21 cellular contexts compared by ENCODE assay signal in genomic region chr13:33263484-33263883, GRCh38. TPM values are rescaled to one million over a fixed set of nuclear protein-coding genes. Genes with fewer than 3 reads are reported as not detected.
DNase-seq lines count a peak whose midpoint lies in the region; ATAC-seq and TF ChIP-seq lines count a peak whose summit lies in the region.
"Had no signal": no experiment of that assay in that cellular context is flagged by ENCODE, and none has a peak within 500 bp of the region (broad histone marks: within the 10 kb centered on the region; RNA-seq: fewer than 3 reads in every experiment).

No MANE protein-coding gene starts in this region.

- peaks cover 53% of the 10 kb centered on the region for H3K36me3 Mint-ChIP-seq in HFFc6 (ENCODE audit: low read depth)

- DNase-seq in HFFc6 (no peak), dorsolateral prefrontal cortex (no peak), lower lobe of right lung (no peak), smooth muscle cell (lab: John Stamatoyannopoulos, UW; ENCODE audit: unreplicated experiment) (no peak), AG08395 (ENCODE audit: low spot score) (no peak), NCI-H2227 treated with DMSO at 0.1 percent for 48 hours (lab: John Stamatoyannopoulos, UW) (no peak)
- DNase-seq: activated CD4-positive, alpha-beta T cell treated with anti-CD3 and anti-CD28 coated beads, Interleukin-2, amount 50 U/mL, for 4 hours; activated naive CD4-positive, alpha-beta T cell; DND-41; endodermal cell; left lung; MM.1S; NCI-H1694; NCI-H446 had no signal

- H3K27ac ChIP-seq in dorsolateral prefrontal cortex (peak overlapping the region; percentile 35 to 95 (median 86)), lower lobe of right lung (peak overlapping the region; percentile 44), smooth muscle cell (ENCODE audit: low read depth) (peak overlapping the region; percentile 77)
- H3K27ac ChIP-seq: parathyroid adenoma, RWPE1, VCaP had no signal

- H4K20me1 ChIP-seq in smooth muscle cell (ENCODE audit: low read depth): no peaks in the 10 kb centered on the region

- ATAC-seq in lower lobe of right lung (no peak), GM19397 (IDR thresholded peaks at IDR 0.05; ENCODE audit: unreplicated experiment) (no peak), HG03045 (IDR thresholded peaks at IDR 0.05; ENCODE audit: unreplicated experiment) (no peak)
- ATAC-seq: GM23338, left lung had no signal

- H3K27me3 ChIP-seq in dorsolateral prefrontal cortex (no peaks in the 10 kb centered on the region), lower lobe of right lung (ENCODE audit: low read depth) (no peaks in the 10 kb centered on the region), smooth muscle cell (ENCODE audit: low read depth) (no peaks in the 10 kb centered on the region)
- H3K27me3 ChIP-seq: left lung had no signal

- H3K9me3 ChIP-seq in lower lobe of right lung (no peaks in the 10 kb centered on the region), smooth muscle cell (replicated peaks; ENCODE audit: low read depth) (no peaks in the 10 kb centered on the region)
- H3K9me3 ChIP-seq: left lung had no signal

- peaks cover 99% of the 10 kb centered on the region for H3K4me1 Mint-ChIP-seq in HFFc6 (ENCODE audit: low read depth)

- H3K9me3 Mint-ChIP-seq in HFFc6: no peaks in the 10 kb centered on the region
- H3K9me3 Mint-ChIP-seq: endodermal cell, GM23338, type B pancreatic cell had no signal

- no peak overlapping the region for H3K9ac ChIP-seq in smooth muscle cell (ENCODE audit: low read depth)
- H3K9ac ChIP-seq: parathyroid adenoma had no signal

- H3K4me1 ChIP-seq in lower lobe of right lung: peaks cover 84% of the 10 kb centered on the region
- H3K4me1 ChIP-seq in smooth muscle cell (ENCODE audit: low read depth): no peaks in the 10 kb centered on the region
- H3K4me1 ChIP-seq: parathyroid adenoma had no signal

- H2AFZ ChIP-seq in smooth muscle cell (ENCODE audit: low read depth): no peak overlapping the region
- H2AFZ ChIP-seq: GM23338, parathyroid adenoma had no signal

- H3K27ac Mint-ChIP-seq in HFFc6: peak overlapping the region; percentile 70
- H3K27ac Mint-ChIP-seq: endodermal cell, type B pancreatic cell had no signal

- H3K36me3 ChIP-seq in lower lobe of right lung: no peaks in the 10 kb centered on the region
- no peaks in the 10 kb centered on the region for H3K36me3 ChIP-seq in smooth muscle cell (ENCODE audit: low read depth)
- H3K36me3 ChIP-seq: left lung had no signal

- peaks cover 27% of the 10 kb centered on the region for H3K79me2 ChIP-seq in smooth muscle cell (ENCODE audit: low read depth)
- H3K79me2 ChIP-seq: parathyroid adenoma had no signal

- H3F3A ChIP-seq in smooth muscle cell (ENCODE audit: low read depth): peaks cover 20% of the 10 kb centered on the region

- peak overlapping the region; percentile 56 for H3K4me2 ChIP-seq in smooth muscle cell
- H3K4me2 ChIP-seq: GM23338 had no signal

- intact Hi-C loops in dorsolateral prefrontal cortex (cut with DNase I): loop anchor here (2.0 to 5.0 kb wide), 2 partner anchors 21 to 36 kb away; partner anchors contain the start of gene STARD13 (in 1 of the 2)
- intact Hi-C loops in lower lobe of right lung (cut with DNase I): no loop called here

- no peak overlapping the region for H3K4me3 Mint-ChIP-seq in HFFc6
- H3K4me3 Mint-ChIP-seq: endodermal cell, GM23338, type B pancreatic cell had no signal

- H3K27me3 Mint-ChIP-seq in HFFc6 (ENCODE audit: insufficient read depth): no peaks in the 10 kb centered on the region

- peak overlapping the region in 1 of 59 donors; percentile 1 for H3K4me3 ChIP-seq in dorsolateral prefrontal cortex
- H3K4me3 ChIP-seq in lower lobe of right lung: no peak overlapping the region
- no peak overlapping the region for H3K4me3 ChIP-seq in smooth muscle cell
- H3K4me3 ChIP-seq: GM23338, left lung had no signal

- 36% methylated on average over 5 of the region's 5 CpGs for WGBS in smooth muscle cell (ENCODE audit: low lambda C conversion rate)

- no peak for TF ChIP-seq CTCF in HFFc6 (IDR thresholded peaks at IDR 0.05)
- TF ChIP-seq CTCF in dorsolateral prefrontal cortex (IDR thresholded peaks at IDR 0.05 in 54 of 56, conservative IDR thresholded peaks at IDR 0.05 in 2 of 56; ENCODE audit: low read depth in 1 of 56, partially characterized antibody in 56 of 56): no peak
- no peak for TF ChIP-seq CTCF in lower lobe of right lung (IDR thresholded peaks at IDR 0.05)
- TF ChIP-seq CTCF in smooth muscle cell (IDR thresholded peaks at IDR 0.05; ENCODE audit: borderline replicate concordance, insufficient read depth, poor library complexity, severe bottlenecking): no peak

RNA-seq across cellular contexts. Expression of gene STARD13, which starts 22.1 kb away (rescaled TPM):
- total RNA-seq in HFFc6 (2021; fragmentation: NEBNext Ultra II Directional; extraction: Animal tissue kit (Norgen Biotek cat#: 25700)): 10 to 100 TPM; 27.9 to 38.3 (median 34.5) TPM
- 10 to 100 TPM; 42.3 to 91.6 (median 62.0) TPM for total RNA-seq in dorsolateral prefrontal cortex
- 61.0 TPM for total RNA-seq in lower lobe of right lung
- total RNA-seq in smooth muscle cell: 18.8 and 19.0 TPM in 2 replicates
- 12.4 and 15.2 TPM in 2 replicates for polyA plus RNA-seq in smooth muscle cell
